32 cellular contexts compared by ENCODE assay signal in the genomic region with DNA sequence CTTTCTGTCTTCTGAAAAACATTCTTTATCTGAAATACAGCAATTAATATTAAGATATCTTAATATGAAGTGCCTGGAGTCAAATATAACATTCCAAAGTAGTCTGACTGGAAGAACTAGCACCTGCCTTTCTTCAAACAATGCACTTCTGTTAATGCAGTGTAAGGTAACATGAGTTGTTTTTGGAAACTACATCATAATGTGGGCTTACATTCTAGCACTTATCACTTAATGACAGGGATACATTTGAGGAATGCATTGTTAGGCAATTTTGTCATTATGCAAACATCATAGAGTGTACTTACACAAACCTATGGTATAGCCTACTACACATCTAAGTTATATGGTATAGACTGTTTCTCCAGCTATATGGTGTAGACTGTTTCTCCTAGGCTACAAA. TPM values are rescaled to one million over a fixed set of nuclear protein-coding genes. Genes with fewer than 3 reads are reported as not detected.
A peak's percentile ranks its signal among the peaks of the same experiment; 100 is the strongest.
DNase-seq lines count a peak whose midpoint lies in the region; ATAC-seq, FAIRE-seq and TF ChIP-seq lines count a peak whose summit lies in the region.
"Had no signal": no experiment of that assay in that cellular context is flagged by ENCODE, and none has a peak within 500 bp of the region (broad histone marks: within the 10 kb centered on the region; RNA-seq: fewer than 3 reads in every experiment).

No MANE protein-coding gene starts in this region.

- in situ Hi-C loops in ACHN (cut with HindIII; ENCODE audit: low pct_ligation_motif_present, low pct_unique_long_range_greater_than_20kb, low sequenced_read_pairs), result no loop called here

- H3K4me1 ChIP-seq in body of pancreas, result peaks cover 28% of the 10 kb centered on the region
- H3K4me1 ChIP-seq in pancreas, result peaks cover 27 to 28% (median 27%) of the 10 kb centered on the region in 3 donors
- H3K4me1 ChIP-seq: esophagus muscularis mucosa, SJSA1 had no signal

- TF ChIP-seq POLR2A in body of pancreas (IDR thresholded peaks at IDR 0.05), result no peak

- ATAC-seq in body of pancreas, result peak; percentile 39
- peak in 3 of 4 donors; percentile 54 to 60 (median 59) for ATAC-seq in pancreas
- ATAC-seq: sciatic nerve; stimulated activated memory B cell treated with anti-CD40 and anti-IgM and Interleukin-4, amounts not matched to agents 10 μg/mL and 1 μg/mL and 100 μg/mL, for 72 hours had no signal

- H3K4me3 ChIP-seq in body of pancreas (no peak overlapping the region), pancreas (no peak overlapping the region)
- H3K4me3 ChIP-seq: cardiac muscle cell, coronary artery, esophagus muscularis mucosa, SJSA1 had no signal

- no peaks in the 10 kb centered on the region for H3K27me3 ChIP-seq in body of pancreas
- H3K27me3 ChIP-seq in pancreas, result no peaks in the 10 kb centered on the region
- H3K27me3 ChIP-seq: cardiac muscle cell, esophagus muscularis mucosa, SJSA1 had no signal

- DNase-seq in DMS53 (lab: John Stamatoyannopoulos, UW), result peak; percentile 19
- no peak for DNase-seq in DMS53 treated with DMSO at 0.1 percent for 48 hours (lab: John Stamatoyannopoulos, UW; ENCODE audit: unreplicated experiment)
- DNase-seq in NCI-H2029 (lab: John Stamatoyannopoulos, UW), result peak; percentile 11
- no peak for DNase-seq in body of pancreas
- no peak for DNase-seq in pancreas
- DNase-seq in activated CD4-positive, alpha-beta T cell treated with anti-CD3 and anti-CD28 coated beads, Interleukin-2, amount 50 U/mL, for 48 hours, result no peak
- DNase-seq in ACHN, result no peak
- DNase-seq in NCI-H2081 treated with DMSO at 0.1 percent for 48 hours (lab: John Stamatoyannopoulos, UW), result no peak
- DNase-seq: activated CD4-positive, alpha-beta T cell treated with anti-CD3 and anti-CD28 coated beads, Interleukin-2, amount 50 U/mL, for 4 hours; activated CD4-positive, CD25-positive, alpha-beta regulatory T cell; activated CD8-positive, alpha-beta memory T cell treated with anti-CD3 and anti-CD28 coated beads, Interleukin-2, amount 50 U/mL, for 4 hours; activated naive CD4-positive, alpha-beta T cell treated with anti-CD3 and anti-CD28 coated beads for 36 hours; AML-193; amygdala; CD4-positive, alpha-beta T cell; effector memory CD4-positive, alpha-beta T cell; foreskin melanocyte; GOT3; NCI-H1092; NCI-H1930; NCI-H524; posterior cingulate gyrus; stimulated activated CD4-positive, alpha-beta T cell treated with anti-CD3 and anti-CD28 coated beads, Interleukin-4, amount 100 ng/mL, for 4 hours; substantia nigra; T-helper 1 cell had no signal

- TF ChIP-seq CTCF in body of pancreas (IDR thresholded peaks at IDR 0.05), result no peak
- no peak for TF ChIP-seq CTCF in pancreas (IDR thresholded peaks at IDR 0.05)

- intact Hi-C loops in body of pancreas (cut with DNase I) (no loop called here), pancreas (cut with DNase I) (no loop called here)

- H3K36me3 ChIP-seq in body of pancreas (replicated peaks in 1 of 2; ENCODE audit: insufficient read depth in 1 of 2, low read depth in 2 of 2) (no peaks in the 10 kb centered on the region), pancreas (no peaks in the 10 kb centered on the region)
- H3K36me3 ChIP-seq: cardiac muscle cell, SJSA1 had no signal

- H3K9me3 ChIP-seq in body of pancreas (no peaks in the 10 kb centered on the region), pancreas (no peaks in the 10 kb centered on the region)
- H3K9me3 ChIP-seq: esophagus muscularis mucosa had no signal

- FAIRE-seq in pancreas (lab: Jason Lieb, UNC), result no peak

- H3K27ac ChIP-seq in body of pancreas, result peak overlapping the region in 2 of 4 donors; percentile 56 to 71
- H3K27ac ChIP-seq in pancreas, result peak overlapping the region in 3 of 4 donors; percentile 19 to 78 (median 68)
- H3K27ac ChIP-seq: 22Rv1, cardiac muscle cell, coronary artery, esophagus muscularis mucosa, SJSA1 had no signal

RNA-seq across cellular contexts. Expression of gene SLC15A2, which starts 49.2 kb away (rescaled TPM):
- 1 to 10 TPM; 2.3 TPM for total RNA-seq in body of pancreas
- total RNA-seq in pancreas, result 10 to 100 TPM in 2 of 6 donors, 1 to 10 TPM in 4; 4.5 to 22.5 (median 6.9) TPM
- polyA plus RNA-seq in pancreas, result 1 to 10 TPM; 1.9 to 2.8 TPM
- total RNA-seq: SJSA1 had no signal
- polyA plus RNA-seq: cardiac muscle cell had no signal

Comparison
In these comparisons a context has a peak if more than half of its experiments do, and no peak if none do; other contexts are left out.
1. DNase-seq: peak in DMS53 (single experiment) and NCI-H2029 (single experiment); none in DMS53 treated with DMSO at 0.1 percent for 48 hours (single experiment), body of pancreas (0 of 4), pancreas (0 of 6), activated CD4-positive, alpha-beta T cell treated with anti-CD3 and anti-CD28 coated beads, Interleukin-2, amount 50 U/mL, for 48 hours (0 of 2), ACHN (single experiment) and NCI-H2081 treated with DMSO at 0.1 percent for 48 hours (single experiment).